In genomic region chr4:62051332-62051731, GRCh38 we compare ENCODE assay signal across 18 cellular contexts.
DNase-seq lines count a peak whose midpoint lies in the region; ATAC-seq, FAIRE-seq and TF ChIP-seq lines count a peak whose summit lies in the region.
"Had no signal": no experiment of that assay in that cellular context is flagged by ENCODE, and none has a peak within 500 bp of the region (broad histone marks: within the 10 kb centered on the region; RNA-seq: fewer than 3 reads in every experiment).

No MANE protein-coding gene starts in this region.

- H3K79me1 ChIP-seq in H1 (ENCODE audit: low read depth, low read length): no peaks in the 10 kb centered on the region

- H3K27me3 ChIP-seq in PC-3 (ENCODE audit: low read length): no peaks in the 10 kb centered on the region
- H3K27me3 ChIP-seq in H1 (replicated peaks in 1 of 4; ENCODE audit: control insufficient read depth in 3 of 4, extremely low read depth in 1 of 4, insufficient read depth in 3 of 4, low read length in 3 of 4): no peaks in the 10 kb centered on the region

- H3F3A ChIP-seq in PC-3 (ENCODE audit: low read length, unreplicated experiment): no peaks in the 10 kb centered on the region

- H2BK15ac ChIP-seq in H1 (ENCODE audit: low read length): no peak overlapping the region

- no peak overlapping the region for H4K8ac ChIP-seq in H1 (ENCODE audit: extremely low read depth, insufficient read depth, low read length)

- no peak overlapping the region for H3K9ac ChIP-seq in PC-3 (ENCODE audit: low read length)
- H3K9ac ChIP-seq in H1 (replicated peaks in 1 of 4; ENCODE audit: extremely low read depth in 1 of 4, low read depth in 3 of 4, low read length in 3 of 4): no peak overlapping the region

- FAIRE-seq in H1 (lab: Jason Lieb, UNC) (no peak), frontal cortex (lab: Jason Lieb, UNC) (peak; percentile 17)
- FAIRE-seq: G401.6, GM12892, HTR-8/SVneo had no signal

- no peak overlapping the region for H3K23ac ChIP-seq in H1 (ENCODE audit: insufficient read length)

- H3K4me2 ChIP-seq in PC-3 (ENCODE audit: low read length) (no peak overlapping the region), H1 (ENCODE audit: insufficient read depth in 1 of 2, low read depth in 2 of 2, low read length in 2 of 2) (no peak overlapping the region)

- no peaks in the 10 kb centered on the region for H3K9me2 ChIP-seq in PC-3 (replicated peaks; ENCODE audit: low read length)

- H2AFZ ChIP-seq in PC-3 (ENCODE audit: low read length): no peak overlapping the region
- no peak overlapping the region for H2AFZ ChIP-seq in H1 (ENCODE audit: low read length)

- TF ChIP-seq RAD21 in H1 (IDR thresholded peaks at IDR 0.05 in 1 of 2, conservative IDR thresholded peaks at IDR 0.05 in 1 of 2; ENCODE audit: low read depth in 2 of 2, low read length in 2 of 2): no peak

- no peak overlapping the region for H2BK5ac ChIP-seq in H1 (ENCODE audit: low read depth, low read length)

- no TSS peak for BruUV-seq in PC-3 (replicated peaks; lab: Mats Ljungman, UMichigan)

- CTCF ChIA-PET in PC-3 (lab: Charles Lee) (no interaction called here), H1 (lab: Charles Lee; ENCODE audit: partially characterized antibody) (no interaction called here)

- no peak for TF ChIP-seq EP300 in H1 (IDR thresholded peaks at IDR 0.05; ENCODE audit: borderline replicate concordance in 1 of 2, low read depth in 2 of 2, low read length in 2 of 2)

- H2BK120ac ChIP-seq in H1 (replicated peaks; ENCODE audit: low read depth, low read length): no peak overlapping the region

- no peak overlapping the region for H4K91ac ChIP-seq in H1 (replicated peaks; ENCODE audit: insufficient read length, low read length)

- H2AK5ac ChIP-seq in H1 (ENCODE audit: low read depth, low read length): no peak overlapping the region

- no peak overlapping the region for H2BK20ac ChIP-seq in H1 (ENCODE audit: low read length)

- POLR2A ChIA-PET in PC-3 (lab: Charles Lee; ENCODE audit: unreplicated experiment): no interaction called here
- POLR2A ChIA-PET in H1 (lab: Charles Lee; ENCODE audit: partially characterized antibody): no interaction called here

- no peak for TF ChIP-seq POLR2A in H1 (IDR thresholded peaks at IDR 0.05; ENCODE audit: control extremely low read depth in 1 of 2, low read depth in 2 of 2, low read length in 2 of 2)

- no peaks in the 10 kb centered on the region for H3K9me3 ChIP-seq in PC-3 (ENCODE audit: low read length)
- H3K9me3 ChIP-seq in H1 (ENCODE audit: insufficient read depth in 2 of 2, low read depth in 1 of 2, low read length in 1 of 2): no peaks in the 10 kb centered on the region

- H3K18ac ChIP-seq in H1 (ENCODE audit: extremely low read depth, low read length): no peak overlapping the region

- 87% methylated on average over 3 of the region's 3 CpGs; no CpG with 5 or more reads in 1 of the 2 experiments for WGBS in H1 (ENCODE audit: extremely low coverage in 1 of 2, insufficient coverage in 1 of 2, insufficient read length in 1 of 2, insufficient replicate concordance in 2 of 2, low coverage in 1 of 2, low lambda C conversion rate in 2 of 2, missing lambda C conversion rate in 1 of 2), 2 experiments

- H3K56ac ChIP-seq in H1 (replicated peaks; ENCODE audit: insufficient read length, low read depth, low read length): no peak overlapping the region

- H3K4ac ChIP-seq in H1 (replicated peaks; ENCODE audit: insufficient read length, low read depth, low read length): no peak overlapping the region

- H3K36me3 ChIP-seq in PC-3 (ENCODE audit: low read depth, low read length) (no peaks in the 10 kb centered on the region), H1 (ENCODE audit: control insufficient read depth in 2 of 4, insufficient read depth in 4 of 4, low read length in 3 of 4) (no peaks in the 10 kb centered on the region)

- TF ChIP-seq CTCF in PC-3 (conservative IDR thresholded peaks at IDR 0.05; ENCODE audit: low read depth, low read length) (no peak), H1 (IDR thresholded peaks at IDR 0.05; ENCODE audit: control extremely low read depth in 1 of 3, insufficient read depth in 1 of 3, low read depth in 1 of 3, low read length in 3 of 3) (no peak)

- H2BK12ac ChIP-seq in H1 (ENCODE audit: low read depth, low read length): no peak overlapping the region

- ATAC-seq in PC-3 (no peak), HG02840 (IDR thresholded peaks at IDR 0.05; ENCODE audit: low FRiP score, unreplicated experiment) (no peak), HG02610 (IDR thresholded peaks at IDR 0.05; ENCODE audit: unreplicated experiment) (no peak), GM21526 (IDR thresholded peaks at IDR 0.05; ENCODE audit: low FRiP score, unreplicated experiment) (no peak)
- ATAC-seq: HCT116 had no signal

- no peak overlapping the region for H3K4me3 ChIP-seq in PC-3 (ENCODE audit: low read length)
- no peak overlapping the region for H3K4me3 ChIP-seq in H1 (ENCODE audit: extremely low read depth in 1 of 4, insufficient read depth in 2 of 4, low read depth in 3 of 4, low read length in 4 of 4)

- intact Hi-C loops in PC-3 (cut with micrococcal nuclease): no loop called here

- no peaks in the 10 kb centered on the region for H4K20me1 ChIP-seq in PC-3 (ENCODE audit: low read length)
- no peaks in the 10 kb centered on the region for H4K20me1 ChIP-seq in H1 (replicated peaks in 1 of 2; ENCODE audit: control insufficient read depth in 1 of 2, insufficient read depth in 2 of 2, low read length in 2 of 2)

- H3K4me1 ChIP-seq in PC-3 (ENCODE audit: insufficient read depth, low read length) (peaks cover 7% of the 10 kb centered on the region; the same call in 1 of the 2 replicates), H1 (replicated peaks in 1 of 4; ENCODE audit: control insufficient read depth in 3 of 4, insufficient read depth in 4 of 4, low read length in 3 of 4) (no peaks in the 10 kb centered on the region)

- H4K5ac ChIP-seq in H1 (ENCODE audit: insufficient read length, low read depth, low read length): no peak overlapping the region

- DNase-seq in ELR (ENCODE audit: low read depth) (peak; percentile 46), PC-3 (peak; percentile 19), H1 (ENCODE audit: low read depth in 1 of 2, low spot score in 2 of 2) (no peak), frontal cortex (ENCODE audit: low spot score in 2 of 2) (no peak), SK-N-DZ (ENCODE audit: low spot score) (no peak)
- DNase-seq: Calu3; CD8-positive, alpha-beta memory T cell; DMS 273 treated with DMSO at 0.1 percent for 48 hours; GOT3; Kasumi-1; KBM-7 had no signal

- H3K79me2 ChIP-seq in PC-3 (ENCODE audit: low read length) (no peaks in the 10 kb centered on the region), H1 (ENCODE audit: control insufficient read depth in 1 of 2, insufficient read depth in 2 of 2, low read length in 2 of 2) (no peaks in the 10 kb centered on the region)

- no peak overlapping the region for H3K14ac ChIP-seq in H1 (ENCODE audit: insufficient read length)

- no peaks in the 10 kb centered on the region for H3K23me2 ChIP-seq in H1 (ENCODE audit: low read depth, low read length)

- H3K27ac ChIP-seq in PC-3 (ENCODE audit: low read length): no peak overlapping the region
- no peak overlapping the region for H3K27ac ChIP-seq in H1 (ENCODE audit: low read depth, low read length)

TF ChIP-seq in H1, 55 proteins besides CTCF, POLR2A, EP300 and RAD21:
- TF ChIP-seq RXRA (IDR thresholded peaks at IDR 0.05; ENCODE audit: insufficient read depth, low read depth, low read length) (no peak), RNF2 (IDR thresholded peaks at IDR 0.05; ENCODE audit: borderline replicate concordance, low read depth, low read length, missing control alignments, poor library complexity, severe bottlenecking) (no peak), ATF2 (IDR thresholded peaks at IDR 0.05; ENCODE audit: low read length) (no peak), TAF7 (optimal IDR thresholded peaks at IDR 0.05; ENCODE audit: borderline replicate concordance, low read depth, low read length) (no peak), MAFK (IDR thresholded peaks at IDR 0.05; ENCODE audit: low read depth, low read length) (peak; percentile 66)

Comparison
In these comparisons a context has a peak if more than half of its experiments do, and no peak if none do; other contexts are left out.
1. DNase-seq: peak in ELR (single experiment) and PC-3 (single experiment); none in H1 (0 of 2), frontal cortex (0 of 2) and SK-N-DZ (single experiment).